Comparison of ENCODE assay signal across 8 cellular contexts in genomic region chr6:148251286-148251685, GRCh38.
DNase-seq lines count a peak whose midpoint lies in the region; ATAC-seq and TF ChIP-seq lines count a peak whose summit lies in the region.

No MANE protein-coding gene starts in this region.

- ATAC-seq in Right ventricle myocardium superior (ENCODE audit: poor library complexity): peak; percentile 83
- no peak for ATAC-seq in GM21447 (IDR thresholded peaks at IDR 0.05; ENCODE audit: unreplicated experiment)
- ATAC-seq in activated T-helper 17 cell treated with anti-CD3 and anti-CD28 coated beads, Interleukin-2, amount 50 U/mL, for 72 hours (replicated peaks): no peak
- ATAC-seq in HG03095 (IDR thresholded peaks at IDR 0.05; ENCODE audit: unreplicated experiment): no peak

- no peak for DNase-seq in Right ventricle myocardium superior
- no peak for DNase-seq in right atrium auricular region (ENCODE audit: low spot score)
- peak; percentile 46 for DNase-seq in NCI-H82 treated with DMSO at 0.1 percent for 48 hours (lab: John Stamatoyannopoulos, UW; ENCODE audit: unreplicated experiment)
- DNase-seq in fibroblast of gingiva (ENCODE audit: low read depth): peak; percentile 70
- peak; percentile 13 for DNase-seq in pulmonary artery endothelial cell (ENCODE audit: low read depth, low spot score)

- no peak overlapping the region for H3K27ac Mint-ChIP-seq in activated T-helper 17 cell treated with anti-CD3 and anti-CD28 coated beads, Interleukin-2, amount 50 U/mL, for 72 hours

- no peaks in the 10 kb centered on the region for H3K27me3 ChIP-seq in right atrium auricular region

- H3K36me3 ChIP-seq in right atrium auricular region: no peaks in the 10 kb centered on the region

- no peaks in the 10 kb centered on the region for H3K27me3 Mint-ChIP-seq in activated T-helper 17 cell treated with anti-CD3 and anti-CD28 coated beads, Interleukin-2, amount 50 U/mL, for 72 hours

- no peak overlapping the region for H3K4me3 ChIP-seq in right atrium auricular region

- H3K4me1 ChIP-seq in right atrium auricular region: no peaks in the 10 kb centered on the region

- no peak overlapping the region for H3K4me3 Mint-ChIP-seq in activated T-helper 17 cell treated with anti-CD3 and anti-CD28 coated beads, Interleukin-2, amount 50 U/mL, for 72 hours

- no peaks in the 10 kb centered on the region for H3K9me3 Mint-ChIP-seq in activated T-helper 17 cell treated with anti-CD3 and anti-CD28 coated beads, Interleukin-2, amount 50 U/mL, for 72 hours

- peak in 1 of 2 donors; percentile 56 for TF ChIP-seq CTCF in right atrium auricular region (IDR thresholded peaks at IDR 0.05)

- no peak overlapping the region for H3K27ac ChIP-seq in right atrium auricular region

- H3K9me3 ChIP-seq in right atrium auricular region: no peaks in the 10 kb centered on the region

- no peaks in the 10 kb centered on the region for H3K36me3 Mint-ChIP-seq in activated T-helper 17 cell treated with anti-CD3 and anti-CD28 coated beads, Interleukin-2, amount 50 U/mL, for 72 hours (ENCODE audit: low read depth)

- no peaks in the 10 kb centered on the region for H3K4me1 Mint-ChIP-seq in activated T-helper 17 cell treated with anti-CD3 and anti-CD28 coated beads, Interleukin-2, amount 50 U/mL, for 72 hours

- intact Hi-C loops in Right ventricle myocardium superior (cut with DNase I): loop anchor here (5.0 to 10.0 kb wide), 2 partner anchors 69 to 214 kb away; no protein-coding TSS in a partner anchor

Comparison
In these comparisons a context has a peak if more than half of its experiments do, and no peak if none do; other contexts are left out.
1. DNase-seq: peak in NCI-H82 treated with DMSO at 0.1 percent for 48 hours (single experiment), fibroblast of gingiva (single experiment) and pulmonary artery endothelial cell (single experiment); none in Right ventricle myocardium superior (single experiment) and right atrium auricular region (single experiment).